1 cellular context compared by ENCODE assay signal in the genomic region with DNA sequence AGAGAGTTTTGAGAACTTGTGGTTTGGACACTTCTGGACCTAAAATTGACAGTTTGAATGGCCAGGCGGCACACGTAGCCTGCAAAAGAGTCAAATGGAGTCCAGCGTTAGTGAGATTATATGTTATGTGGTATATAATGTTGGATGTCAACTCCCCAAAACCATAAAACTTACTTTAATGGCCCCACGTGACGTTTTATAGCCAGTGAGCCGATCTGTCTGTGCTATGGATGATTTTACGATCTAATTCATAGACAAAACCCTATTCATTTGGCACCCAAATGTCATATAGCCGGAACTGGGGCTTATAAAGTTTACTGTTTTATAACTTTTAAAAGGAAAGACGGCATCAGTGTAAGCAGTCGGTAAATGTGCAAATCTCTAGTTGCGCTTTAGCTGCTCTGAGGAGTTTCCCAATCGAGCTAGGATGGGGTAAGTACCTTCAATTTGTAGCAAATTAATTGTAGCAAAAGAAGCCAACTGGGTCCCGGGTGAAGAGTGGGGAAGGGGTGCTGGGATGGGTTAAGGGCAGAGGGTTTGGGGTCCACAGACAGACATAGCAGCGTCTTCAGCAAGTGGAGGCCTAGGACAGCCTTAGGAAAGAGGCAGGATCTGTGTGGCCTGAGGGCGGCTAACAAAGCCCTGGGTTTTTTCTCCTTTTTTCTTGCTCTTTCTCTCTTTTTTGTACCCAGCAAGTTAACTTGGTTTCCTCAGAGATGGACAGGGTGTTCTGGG.
TF ChIP-seq lines count a peak whose summit lies in the region.

No MANE protein-coding gene starts in this region.

TF ChIP-seq in HEK293T, 16 proteins besides CTCF, POLR2A, EP300 and RAD21 (continued from another document):
- TF ChIP-seq ELF4 (IDR thresholded peaks at IDR 0.05) (peak; percentile 43), FOXA1 (IDR thresholded peaks at IDR 0.05) (no peak), ARNT (IDR thresholded peaks at IDR 0.05) (peak; percentile 67; the same call in 1 of the 2 replicates), SP1 (IDR thresholded peaks at IDR 0.05) (no peak), CTBP1 (IDR thresholded peaks at IDR 0.05; ENCODE audit: borderline replicate concordance) (peak; percentile 93), HDGF (IDR thresholded peaks at IDR 0.05; ENCODE audit: borderline replicate concordance) (no peak)
